2 cellular contexts compared by ENCODE assay signal in genomic region chr6:154738561-154738961, GRCh38.
TF ChIP-seq lines count a peak whose summit lies in the region.

No MANE protein-coding gene starts in this region.

TF ChIP-seq in A549, 52 proteins besides CTCF, POLR2A, EP300 and RAD21:
- TF ChIP-seq NPAS2 (CRISPR knock-in tag; IDR thresholded peaks at IDR 0.05; ENCODE audit: borderline replicate concordance) (no peak), HMGXB4 (CRISPR knock-in tag; IDR thresholded peaks at IDR 0.05; ENCODE audit: borderline replicate concordance) (no peak), EHF (CRISPR knock-in tag; IDR thresholded peaks at IDR 0.05) (no peak), ESRRA (IDR thresholded peaks at IDR 0.05; ENCODE audit: borderline replicate concordance, low read length) (no peak), CHD4 (IDR thresholded peaks at IDR 0.05; ENCODE audit: borderline replicate concordance) (no peak), BHLHE40 (IDR thresholded peaks at IDR 0.05; ENCODE audit: low read depth, low read length) (no peak), ZNF302 (CRISPR knock-in tag; IDR thresholded peaks at IDR 0.05) (no peak), ZSCAN20 (CRISPR knock-in tag; IDR thresholded peaks at IDR 0.05) (no peak), E2F6 (IDR thresholded peaks at IDR 0.05; ENCODE audit: borderline replicate concordance, low read depth) (no peak), PBX3 (IDR thresholded peaks at IDR 0.05) (no peak), CEBPB (IDR thresholded peaks at IDR 0.05) (no peak), JUNB (IDR thresholded peaks at IDR 0.05) (no peak), HES2 (IDR thresholded peaks at IDR 0.05) (no peak), BCL3 (IDR thresholded peaks at IDR 0.05) (no peak), MAFK (IDR thresholded peaks at IDR 0.05; ENCODE audit: partially characterized antibody) (no peak), NFE2L2 (conservative IDR thresholded peaks at IDR 0.05; ENCODE audit: low read length) (no peak), GATA3 (IDR thresholded peaks at IDR 0.05; ENCODE audit: borderline replicate concordance) (no peak), TFCP2L1 (CRISPR knock-in tag; IDR thresholded peaks at IDR 0.05) (no peak)

TF ChIP-seq in GM23338, 12 proteins besides CTCF, POLR2A, EP300 and RAD21:
- TF ChIP-seq REST (IDR thresholded peaks at IDR 0.05; ENCODE audit: unreplicated experiment) (no peak), NANOG (IDR thresholded peaks at IDR 0.05; ENCODE audit: borderline replicate concordance) (0 out of 2 replicates have a peak, but pooled peaks have one; percentile 8)
